Comparison of ENCODE assay signal across 1 cellular context in genomic region chr6:132843316-132844040, GRCh38.
TF ChIP-seq lines count a peak whose summit lies in the region.

No MANE protein-coding gene starts in this region.

TF ChIP-seq in HepG2, 621 proteins besides CTCF, POLR2A, EP300 and RAD21 (continued from another document):
- TF ChIP-seq ZBTB49 (CRISPR knock-in tag; IDR thresholded peaks at IDR 0.05; ENCODE audit: borderline replicate concordance) (no peak), DMAP1 (CRISPR knock-in tag; IDR thresholded peaks at IDR 0.05) (no peak), MAZ (IDR thresholded peaks at IDR 0.05; ENCODE audit: borderline replicate concordance, low read depth, low read length) (no peak), MAZ (CRISPR knock-in tag; IDR thresholded peaks at IDR 0.05; ENCODE audit: low read depth) (no peak), ZIK1 (CRISPR knock-in tag; IDR thresholded peaks at IDR 0.05; ENCODE audit: borderline replicate concordance, low read depth) (no peak), PAF1 (CRISPR knock-in tag; IDR thresholded peaks at IDR 0.05) (no peak), ZNF589 (CRISPR knock-in tag; conservative IDR thresholded peaks at IDR 0.05) (no peak), SNAPC5 (CRISPR knock-in tag; IDR thresholded peaks at IDR 0.05; ENCODE audit: borderline replicate concordance) (no peak), TBX3 (IDR thresholded peaks at IDR 0.05; ENCODE audit: borderline replicate concordance) (no peak), CERS6 (CRISPR knock-in tag; IDR thresholded peaks at IDR 0.05) (no peak), ZNF331 (CRISPR knock-in tag; IDR thresholded peaks at IDR 0.05) (no peak), PLSCR1 (CRISPR knock-in tag; IDR thresholded peaks at IDR 0.05; ENCODE audit: borderline replicate concordance) (no peak), FOXA1 (IDR thresholded peaks at IDR 0.05) (no peak), FOXA1 (CRISPR knock-in tag; IDR thresholded peaks at IDR 0.05) (peak; percentile 55; the same call in 1 of the 2 replicates), NBN (conservative IDR thresholded peaks at IDR 0.05) (no peak), ZNF879 (CRISPR knock-in tag; IDR thresholded peaks at IDR 0.05) (no peak), ZNF558 (CRISPR knock-in tag; IDR thresholded peaks at IDR 0.05; ENCODE audit: borderline replicate concordance) (no peak), ZNF484 (CRISPR knock-in tag; IDR thresholded peaks at IDR 0.05; ENCODE audit: borderline replicate concordance, low read depth) (no peak), ZNF335 (CRISPR knock-in tag; IDR thresholded peaks at IDR 0.05) (no peak), SNAI1 (CRISPR knock-in tag; IDR thresholded peaks at IDR 0.05; ENCODE audit: borderline replicate concordance) (no peak), MLLT10 (CRISPR knock-in tag; IDR thresholded peaks at IDR 0.05) (no peak), USF2 (IDR thresholded peaks at IDR 0.05; ENCODE audit: low read depth, low read length) (no peak), USF2 (CRISPR knock-in tag; IDR thresholded peaks at IDR 0.05; ENCODE audit: borderline replicate concordance) (no peak), MAX (IDR thresholded peaks at IDR 0.05) (no peak), HNRNPUL1 (IDR thresholded peaks at IDR 0.05; ENCODE audit: low read depth, low read length) (no peak), ZNF616 (CRISPR knock-in tag; IDR thresholded peaks at IDR 0.05; ENCODE audit: low read depth) (no peak), MED1 (CRISPR knock-in tag; IDR thresholded peaks at IDR 0.05) (0 out of 2 replicates have a peak, but pooled peaks have one; percentile 17), HNF4G (IDR thresholded peaks at IDR 0.05; ENCODE audit: borderline replicate concordance, low read depth, low read length) (no peak), HNF4G (CRISPR knock-in tag; IDR thresholded peaks at IDR 0.05; ENCODE audit: borderline replicate concordance, low read depth) (no peak), BHLHE40 (IDR thresholded peaks at IDR 0.05; ENCODE audit: low read length) (peak; percentile 11; the same call in 1 of the 2 replicates), ZNF850 (CRISPR knock-in tag; conservative IDR thresholded peaks at IDR 0.05) (no peak), ISX (CRISPR knock-in tag; conservative IDR thresholded peaks at IDR 0.05) (no peak), CC2D1A (CRISPR knock-in tag; IDR thresholded peaks at IDR 0.05) (no peak), ZNF317 (CRISPR knock-in tag; IDR thresholded peaks at IDR 0.05) (no peak), ZNF567 (CRISPR knock-in tag; IDR thresholded peaks at IDR 0.05; ENCODE audit: borderline replicate concordance) (no peak), ZMYM4 (CRISPR knock-in tag; IDR thresholded peaks at IDR 0.05) (0 out of 2 replicates have a peak, but pooled peaks have one; percentile 14), RARA (CRISPR knock-in tag; IDR thresholded peaks at IDR 0.05) (peak; percentile 100), NCOR1 (IDR thresholded peaks at IDR 0.05; ENCODE audit: borderline replicate concordance, low read length) (peak; percentile 91)
